ENCODE assay signal across 8 cellular contexts in genomic region chr18:76398899-76399612, GRCh38.
DNase-seq lines count a peak whose midpoint lies in the region; ATAC-seq, FAIRE-seq and TF ChIP-seq lines count a peak whose summit lies in the region.

No MANE protein-coding gene starts in this region.

- FAIRE-seq in H54 (lab: Jason Lieb, UNC), result no peak

- H3K36me3 ChIP-seq in RWPE2 (ENCODE audit: low read depth) (no peaks in the 10 kb centered on the region), thoracic aorta (no peaks in the 10 kb centered on the region)

- no peaks in the 10 kb centered on the region for H3K9me3 ChIP-seq in RWPE2 (ENCODE audit: severe bottlenecking)
- H3K9me3 ChIP-seq in thoracic aorta, result no peaks in the 10 kb centered on the region

- no peak for TF ChIP-seq POLR2A in H54 (IDR thresholded peaks at IDR 0.05; ENCODE audit: low read depth, low read length)

- TF ChIP-seq CTCF in LNCaP clone FGC (IDR thresholded peaks at IDR 0.05; ENCODE audit: control insufficient read depth, extremely low read depth, insufficient read depth), result peak; percentile 98
- peak; percentile 96 for TF ChIP-seq CTCF in RWPE2 (IDR thresholded peaks at IDR 0.05; ENCODE audit: poor library complexity, severe bottlenecking)
- TF ChIP-seq CTCF in foreskin fibroblast (IDR thresholded peaks at IDR 0.05; ENCODE audit: low read depth, low read length), result peak; percentile 98
- peak in 2 of 3 donors; percentile 80 to 84 for TF ChIP-seq CTCF in omental fat pad (IDR thresholded peaks at IDR 0.05)
- TF ChIP-seq CTCF in thoracic aorta (IDR thresholded peaks at IDR 0.05), result peak; percentile 95

- ATAC-seq in RWPE2 (ENCODE audit: low read depth) (peak; percentile 80), omental fat pad (ENCODE audit: low FRiP score) (peak; percentile 91), thoracic aorta (ENCODE audit: insufficient number of reproducible peaks, low FRiP score, low read depth) (no peak)

- H3K4me3 ChIP-seq in LNCaP clone FGC (ENCODE audit: low read depth, low read length) (no peak overlapping the region), RWPE2 (ENCODE audit: severe bottlenecking) (no peak overlapping the region), foreskin fibroblast (ENCODE audit: low read depth in 1 of 2, low read length in 2 of 2) (no peak overlapping the region), thoracic aorta (no peak overlapping the region)

- H3K27ac ChIP-seq in RWPE2 (ENCODE audit: poor library complexity, severe bottlenecking), result no peak overlapping the region
- H3K27ac ChIP-seq in thoracic aorta, result no peak overlapping the region

- H3K4me1 ChIP-seq in RWPE2 (ENCODE audit: insufficient read depth, poor library complexity, severe bottlenecking) (peaks cover 4% of the 10 kb centered on the region), thoracic aorta (ENCODE audit: control insufficient read depth in 1 of 2, low read depth in 2 of 2) (no peaks in the 10 kb centered on the region)

- H3K27me3 ChIP-seq in RWPE2 (ENCODE audit: insufficient read depth, poor library complexity, severe bottlenecking) (no peaks in the 10 kb centered on the region), thoracic aorta (replicated peaks; ENCODE audit: insufficient read depth) (no peaks in the 10 kb centered on the region)

- DNase-seq in GF-D8 (lab: John Stamatoyannopoulos, UW) (peak; percentile 72), H54 (ENCODE audit: insufficient read length, low spot score) (peak; percentile 56), LNCaP clone FGC (ENCODE audit: low read depth) (no peak), RWPE2 (ENCODE audit: low spot score) (no peak), foreskin fibroblast (peak; percentile 72 to 90), omental fat pad (ENCODE audit: low spot score) (peak; percentile 87), thoracic aorta (ENCODE audit: low spot score) (peak; percentile 45)
- DNase-seq in activated T-helper 9 cell treated with anti-CD3 and anti-CD28 coated beads, Interleukin-2, amount 50 U/mL, for 16 hours (ENCODE audit: low read depth), result peak; percentile 62

Comparison
In these comparisons a context has a peak if more than half of its experiments do, and no peak if none do; other contexts are left out.
1. DNase-seq: peak in GF-D8 (single experiment), H54 (single experiment), activated T-helper 9 cell treated with anti-CD3 and anti-CD28 coated beads, Interleukin-2, amount 50 U/mL, for 16 hours (single experiment), foreskin fibroblast (2 of 2), omental fat pad (single experiment) and thoracic aorta (single experiment); none in LNCaP clone FGC (single experiment) and RWPE2 (single experiment).
2. Peak in every context shown above with its lines, with median percentiles within 50 percentile points of each other: CTCF ChIP-seq.